Comparison of ENCODE assay signal across 13 cellular contexts in the genomic region with DNA sequence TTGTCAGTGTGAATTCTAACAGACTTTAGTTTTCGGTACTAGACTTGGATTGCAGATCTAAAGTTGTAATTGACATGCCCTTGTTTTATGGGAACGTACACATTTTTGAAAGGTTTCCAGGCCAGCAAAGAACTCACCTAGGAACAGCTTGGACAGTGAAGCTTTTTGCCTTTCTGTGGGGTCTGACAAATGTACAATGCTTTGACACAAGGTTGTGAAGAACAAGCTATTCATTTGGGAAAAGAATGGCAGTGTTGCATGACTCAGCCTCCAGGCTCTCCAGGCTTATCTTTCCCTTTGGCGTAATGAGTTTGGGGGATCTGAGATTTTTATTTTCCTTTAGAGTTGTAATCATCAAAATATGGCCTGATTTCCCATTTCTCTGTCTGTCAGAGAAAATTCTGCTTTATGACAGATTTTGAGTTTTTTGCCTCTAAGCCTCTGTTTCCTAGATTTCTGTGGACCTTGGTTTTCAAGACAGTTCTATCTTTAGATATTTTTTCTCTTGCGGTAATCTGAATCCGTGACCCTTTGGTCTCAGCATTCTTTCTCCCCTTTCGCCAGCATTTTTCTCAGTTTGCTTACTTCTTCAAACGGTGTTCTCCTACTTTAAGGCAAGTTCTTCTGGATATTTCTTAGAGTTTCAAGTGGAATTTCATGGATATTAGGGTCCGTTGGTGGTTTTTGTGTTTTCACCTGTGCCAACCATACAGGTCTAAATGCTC.
DNase-seq lines count a peak whose midpoint lies in the region; ATAC-seq and TF ChIP-seq lines count a peak whose summit lies in the region.
"Had no signal": no experiment of that assay in that cellular context is flagged by ENCODE, and none has a peak within 500 bp of the region (broad histone marks: within the 10 kb centered on the region; RNA-seq: fewer than 3 reads in every experiment).

No MANE protein-coding gene starts in this region.

- no peak overlapping the region for H4K91ac ChIP-seq in mesenchymal stem cell (ENCODE audit: low read length)

- no peak overlapping the region for H2AK5ac ChIP-seq in mesenchymal stem cell (ENCODE audit: low read length, severe bottlenecking)

- no peak overlapping the region for H2BK15ac ChIP-seq in mesenchymal stem cell (ENCODE audit: low read depth, poor library complexity, severe bottlenecking)

- no peak overlapping the region for H2BK12ac ChIP-seq in mesenchymal stem cell (ENCODE audit: low read length in 2 of 2)

- no peak overlapping the region for H2AFZ ChIP-seq in mesenchymal stem cell (ENCODE audit: low read depth, low read length)

- H3K23ac ChIP-seq in mesenchymal stem cell (ENCODE audit: low read length in 2 of 2): no peak overlapping the region

- no peak for TF ChIP-seq CTCF in brain microvascular endothelial cell (IDR thresholded peaks at IDR 0.05; ENCODE audit: low read depth, low read length, missing control alignments)

- DNase-seq in NCI-H226 (peak; percentile 70), brain microvascular endothelial cell (peak; percentile 69), mesenchymal stem cell (peak; percentile 29), SKM-1 (lab: John Stamatoyannopoulos, UW; ENCODE audit: unreplicated experiment) (no peak), left ventricle myocardium superior (no peak), D341Med (ENCODE audit: low spot score) (no peak), NCI-H748 treated with DMSO at 0.1 percent for 48 hours (lab: John Stamatoyannopoulos, UW) (no peak)
- DNase-seq: HCEC 1CT; NCI-H146; NCI-H2227 treated with DMSO at 0.1 percent for 48 hours; NK-92 treated with Interleukin-12 subunit alpha and Interleukin-12 subunit beta, amount 100 ng/mL, for 24 hours; OCI-M1 had no signal

- H3K4me1 ChIP-seq in mesenchymal stem cell (ENCODE audit: control insufficient read depth, insufficient read depth, low read depth, low read length): no peaks in the 10 kb centered on the region
- H3K4me1 ChIP-seq: BLaER1 treated with 17β-estradiol and CSF1 and Interleukin-3, amounts not matched to agents 10 nM and 100 nM had no signal

- no peak overlapping the region for H3K4me2 ChIP-seq in mesenchymal stem cell (ENCODE audit: low read length, poor library complexity, severe bottlenecking)
- H3K4me2 ChIP-seq: BLaER1 treated with 17β-estradiol and CSF1 and Interleukin-3, amounts not matched to agents 10 nM and 100 nM had no signal

- no peak overlapping the region for H4K8ac ChIP-seq in mesenchymal stem cell (ENCODE audit: low read length)

- H2BK120ac ChIP-seq in mesenchymal stem cell (ENCODE audit: low read depth, low read length): no peak overlapping the region

- no peaks in the 10 kb centered on the region for H3K36me3 ChIP-seq in brain microvascular endothelial cell (replicated peaks)
- no peaks in the 10 kb centered on the region for H3K36me3 ChIP-seq in mesenchymal stem cell (ENCODE audit: control insufficient read depth in 1 of 2, insufficient read depth in 2 of 2, low read depth in 1 of 2, low read length in 2 of 2)
- H3K36me3 ChIP-seq: BLaER1 treated with 17β-estradiol and CSF1 and Interleukin-3, amounts not matched to agents 10 nM and 100 nM had no signal

- no peaks in the 10 kb centered on the region for H3K9me3 ChIP-seq in mesenchymal stem cell (ENCODE audit: control insufficient read depth, low read length)
- H3K9me3 ChIP-seq: BLaER1 treated with 17β-estradiol and CSF1 and Interleukin-3, amounts not matched to agents 10 nM and 100 nM had no signal

- no peaks in the 10 kb centered on the region for H3K79me1 ChIP-seq in mesenchymal stem cell (replicated peaks; ENCODE audit: low read length, poor library complexity, severe bottlenecking)

- ATAC-seq in left ventricle myocardium superior: no peak

- H3K27me3 ChIP-seq in brain microvascular endothelial cell (replicated peaks) (no peaks in the 10 kb centered on the region), mesenchymal stem cell (ENCODE audit: control insufficient read depth in 1 of 2, insufficient read depth in 1 of 2, low read length in 2 of 2) (no peaks in the 10 kb centered on the region)
- H3K27me3 ChIP-seq: BLaER1 treated with 17β-estradiol and CSF1 and Interleukin-3, amounts not matched to agents 10 nM and 100 nM had no signal

- intact Hi-C loops in left ventricle myocardium superior (cut with micrococcal nuclease): no loop called here

- H3K27ac ChIP-seq in brain microvascular endothelial cell (peak overlapping the region; percentile 79), mesenchymal stem cell (ENCODE audit: low read length, poor library complexity, severe bottlenecking) (no peak overlapping the region)
- H3K27ac ChIP-seq: BLaER1 treated with 17β-estradiol and CSF1 and Interleukin-3, amounts not matched to agents 10 nM and 100 nM had no signal

- H3K18ac ChIP-seq in mesenchymal stem cell (ENCODE audit: low read depth in 1 of 2, low read length in 2 of 2): no peak overlapping the region

- H3K4ac ChIP-seq in mesenchymal stem cell (ENCODE audit: low read depth in 1 of 2, low read length in 2 of 2): no peak overlapping the region

- in situ Hi-C loops in brain microvascular endothelial cell (cut with HindIII; ENCODE audit: low pct_ligation_motif_present, low sequenced_read_pairs): no loop called here

- H3K4me3 ChIP-seq in brain microvascular endothelial cell (ENCODE audit: low read depth, low read length) (no peak overlapping the region), mesenchymal stem cell (ENCODE audit: insufficient read depth in 1 of 2, low read depth in 1 of 2, low read length in 2 of 2) (no peak overlapping the region)
- H3K4me3 ChIP-seq: BLaER1 treated with 17β-estradiol and CSF1 and Interleukin-3, amounts not matched to agents 10 nM and 100 nM had no signal

- H2BK5ac ChIP-seq in mesenchymal stem cell (ENCODE audit: low read depth, low read length, poor library complexity, severe bottlenecking): no peak overlapping the region

- no peak overlapping the region for H3K14ac ChIP-seq in mesenchymal stem cell (ENCODE audit: low read length in 2 of 2)

- H3K9ac ChIP-seq in mesenchymal stem cell (ENCODE audit: low read length): no peak overlapping the region
- H3K9ac ChIP-seq: BLaER1 treated with 17β-estradiol and CSF1 and Interleukin-3, amounts not matched to agents 10 nM and 100 nM had no signal

- WGBS in mesenchymal stem cell: 82% methylated on average over 6 of the region's 8 CpGs

Comparison
In these comparisons a context has a peak if more than half of its experiments do, and no peak if none do; other contexts are left out.
1. DNase-seq: peak in NCI-H226 (single experiment), brain microvascular endothelial cell (single experiment) and mesenchymal stem cell (single experiment); none in SKM-1 (single experiment), left ventricle myocardium superior (single experiment), D341Med (single experiment) and NCI-H748 treated with DMSO at 0.1 percent for 48 hours (single experiment).